ENCODE assay signal across 9 cellular contexts in genomic region chr12:58424735-58425379, GRCh38.
DNase-seq lines count a peak whose midpoint lies in the region; ATAC-seq, FAIRE-seq and TF ChIP-seq lines count a peak whose summit lies in the region.
"Had no signal": no experiment of that assay in that cellular context is flagged by ENCODE, and none has a peak within 500 bp of the region (broad histone marks: within the 10 kb centered on the region; RNA-seq: fewer than 3 reads in every experiment).

No MANE protein-coding gene starts in this region.

- TF ChIP-seq CTCF in WTC11 (IDR thresholded peaks at IDR 0.05) = no peak

- H3K4me3 ChIP-seq in neuron (ENCODE audit: low read length) = peak overlapping the region; percentile 4

- CTCF ChIA-PET in WTC11 (lab: Charles Lee) = interaction anchor here (2.3 kb wide), 1 partner anchor 19 kb away, joined by 10 read pairs; no protein-coding TSS in a partner anchor

- H3K4me1 ChIP-seq in neuron (ENCODE audit: insufficient read depth, low read length) = peaks cover 25% of the 10 kb centered on the region

- H3K4me3 Mint-ChIP-seq in WTC11 = no peak overlapping the region

- peaks cover 40% of the 10 kb centered on the region for H3K9me3 Mint-ChIP-seq in WTC11

- POLR2A ChIA-PET in WTC11 (lab: Charles Lee) = interaction anchor here (0.7 kb wide), 1 partner anchor 1021 kb away, joined by 3 read pairs; no protein-coding TSS in a partner anchor

- H3K27me3 ChIP-seq in neuron (ENCODE audit: insufficient read depth, low read length) = no peaks in the 10 kb centered on the region

- ATAC-seq in GM18909 (IDR thresholded peaks at IDR 0.05; ENCODE audit: poor library complexity, unreplicated experiment) (peak; percentile 32), HG02970 (IDR thresholded peaks at IDR 0.05; ENCODE audit: low FRiP score, unreplicated experiment) (peak; percentile 24), WTC11 (no peak)

- DNase-seq in WTC11 (ENCODE audit: low spot score) = no peak
- DNase-seq in D341Med (ENCODE audit: low spot score) = no peak
- no peak for DNase-seq in activated effector memory CD4-positive, alpha-beta T cell treated with Interleukin-2 at 50 U/mL for 16 hours
- DNase-seq in GM19239 (ENCODE audit: insufficient read length, low spot score) = no peak
- no peak for DNase-seq in inferior parietal cortex (ENCODE audit: extremely low spot score)

- H3K27me3 Mint-ChIP-seq in WTC11 (ENCODE audit: low read depth) = no peaks in the 10 kb centered on the region; the same call in 1 of the 2 replicates

- H3K4me1 Mint-ChIP-seq in WTC11 = peaks cover 50% of the 10 kb centered on the region

- no peaks in the 10 kb centered on the region for H3K36me3 ChIP-seq in neuron (ENCODE audit: insufficient read depth, low read length)

- H3K9me3 ChIP-seq in neuron (ENCODE audit: low read length) = no peaks in the 10 kb centered on the region

- peaks cover 32% of the 10 kb centered on the region for H3K36me3 Mint-ChIP-seq in WTC11

- peak overlapping the region; percentile 69 for H2AFZ ChIP-seq in neuron (ENCODE audit: low read depth, low read length)

- FAIRE-seq in GM19239 (lab: Jason Lieb, UNC) = no peak
- FAIRE-seq: TTC549 had no signal

- H3K27ac Mint-ChIP-seq in WTC11 = peak overlapping the region; percentile 88

TF ChIP-seq in WTC11, 78 proteins besides CTCF, POLR2A, EP300 and RAD21:
- TF ChIP-seq ERG (CRISPR knock-in tag; IDR thresholded peaks at IDR 0.05) (no peak), SP1 (CRISPR knock-in tag; conservative IDR thresholded peaks at IDR 0.05) (no peak), ZBTB43 (CRISPR knock-in tag; IDR thresholded peaks at IDR 0.05) (no peak), GABPB1 (CRISPR knock-in tag; IDR thresholded peaks at IDR 0.05) (no peak), FOXK1 (CRISPR knock-in tag; IDR thresholded peaks at IDR 0.05) (no peak)
